8 cellular contexts compared by ENCODE assay signal in the genomic region with DNA sequence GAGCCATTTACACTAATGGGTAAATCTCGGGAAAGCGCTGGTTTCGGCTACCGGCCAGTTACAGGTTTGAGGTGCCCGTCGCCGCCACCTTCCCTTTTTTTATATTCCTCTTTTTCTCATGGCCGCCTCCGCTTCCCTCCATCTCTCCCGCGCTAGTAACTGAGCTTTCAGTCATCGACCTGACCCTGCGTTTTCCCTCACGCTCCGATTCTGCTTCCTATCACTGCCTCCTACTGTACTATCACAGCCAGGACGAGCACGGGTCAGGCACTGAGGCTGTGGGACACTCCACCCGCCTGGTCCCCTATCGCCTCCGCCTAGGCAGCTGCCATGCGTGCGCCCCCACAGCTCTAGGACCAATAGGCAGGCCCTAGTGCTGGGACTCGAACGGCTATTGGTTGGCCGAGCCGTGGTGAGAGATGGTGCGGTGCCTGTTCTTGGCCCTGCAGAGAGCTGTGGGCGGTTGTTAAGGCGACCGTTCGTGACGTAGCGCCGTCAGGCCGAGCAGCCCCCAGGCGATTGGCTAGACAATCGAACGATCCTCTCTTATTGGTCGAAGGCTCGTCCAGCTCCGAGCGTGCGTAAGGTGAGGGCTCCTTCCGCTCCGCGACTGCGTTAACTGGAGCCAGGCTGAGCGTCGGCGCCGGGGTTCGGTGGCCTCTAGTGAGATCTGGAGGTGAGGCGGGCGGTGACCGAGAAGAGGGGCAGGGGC. TPM values are rescaled to one million over a fixed set of nuclear protein-coding genes. Genes with fewer than 3 reads are reported as not detected.
DNase-seq lines count a peak whose midpoint lies in the region; ATAC-seq lines count a peak whose summit lies in the region.

A gene (plus strand): TSS at position 596 of the 712 bp plus-strand sequence. CDS start 5,386 bp downstream, outside the sequence.

- no peaks in the 10 kb centered on the region for H3K27me3 Mint-ChIP-seq in effector memory CD8-positive, alpha-beta T cell

- peaks cover 3% of the 10 kb centered on the region for H3K36me3 Mint-ChIP-seq in effector memory CD8-positive, alpha-beta T cell (ENCODE audit: insufficient read depth)

- H3K4me1 Mint-ChIP-seq in effector memory CD8-positive, alpha-beta T cell (ENCODE audit: low read depth in 2 of 2) = peaks cover 17 to 27% of the 10 kb centered on the region in 2 donors

- CTCF ChIA-PET in activated CD8-positive, alpha-beta memory T cell treated with anti-CD3 and anti-CD28 coated beads for 36 hours (lab: Charles Lee) = interaction anchor here (0.7 to 1.7 kb wide), 4 partner anchors 15 to 284 kb away, joined by 3 to 11 read pairs (median 6); a partner anchor contains a TSS

- DNase-seq in COLO829 (ENCODE audit: low spot score) (peak; percentile 67), HS-5 (ENCODE audit: low read depth) (peak; percentile 96), medulla oblongata (ENCODE audit: extremely low spot score) (peak; percentile 99)
- DNase-seq in NK-92 treated with Interleukin-12 subunit alpha and Interleukin-12 subunit beta, amount 100 ng/mL, for 24 hours (lab: John Stamatoyannopoulos, UW) = peak; percentile 97
- peak; percentile 93 to 94 (median 93) for DNase-seq in effector memory CD8-positive, alpha-beta T cell
- peak; percentile 96 for DNase-seq in stimulated activated CD8-positive, alpha-beta memory T cell treated with anti-CD3 and anti-CD28 coated beads, Interleukin-12 subunit alpha, Interleukin-12 subunit beta, amount 100 ng/mL, for 24 hours (ENCODE audit: extremely low read depth)

- POLR2A ChIA-PET in activated CD8-positive, alpha-beta memory T cell treated with anti-CD3 and anti-CD28 coated beads for 36 hours (lab: Charles Lee) = interaction anchor here (0.5 to 1.9 kb wide), 4 partner anchors 100 to 380 kb away, joined by 3 to 8 read pairs (median 3); a partner anchor contains a TSS

- peak; percentile 97 for ATAC-seq in GM19468 (IDR thresholded peaks at IDR 0.05; ENCODE audit: extremely low read depth, unreplicated experiment)
- peak; percentile 91 for ATAC-seq in effector memory CD8-positive, alpha-beta T cell (replicated peaks)

- no peak within 1 kb of the TSS for H3K27ac Mint-ChIP-seq in effector memory CD8-positive, alpha-beta T cell

- no peak within 1 kb of the TSS for H3K4me3 Mint-ChIP-seq in effector memory CD8-positive, alpha-beta T cell

- H3K9me3 Mint-ChIP-seq in effector memory CD8-positive, alpha-beta T cell = no peaks in the 10 kb centered on the region

RNA-seq across cellular contexts. Expression of the gene that starts here (rescaled TPM):
- total RNA-seq in activated CD8-positive, alpha-beta memory T cell treated with anti-CD3 and anti-CD28 coated beads for 36 hours = 10 to 100 TPM; 45.7 to 53.4 TPM

Comparison
In these comparisons a context has a peak if more than half of its experiments do, and no peak if none do; other contexts are left out.
1. Peak in every context shown above with its lines: DNase-seq and ATAC-seq.